ENCODE assay signal across 8 cellular contexts in genomic region chr2:59888015-59888414, GRCh38.
A peak's percentile ranks its signal among the peaks of the same experiment; 100 is the strongest.
DNase-seq lines count a peak whose midpoint lies in the region; ATAC-seq, FAIRE-seq and TF ChIP-seq lines count a peak whose summit lies in the region.

No MANE protein-coding gene starts in this region.

- H3K27me3 Mint-ChIP-seq in type B pancreatic cell: no peaks in the 10 kb centered on the region

- no peaks in the 10 kb centered on the region for H3K79me2 ChIP-seq in GM12878 (ENCODE audit: control insufficient read depth, insufficient read depth, low read length)

- peaks cover 18% of the 10 kb centered on the region for H3K4me1 ChIP-seq in GM12878 (ENCODE audit: control insufficient read depth, insufficient read depth, low read length)
- peaks cover 6% of the 10 kb centered on the region for H3K4me1 ChIP-seq in effector memory CD4-positive, alpha-beta T cell (ENCODE audit: control insufficient read depth, insufficient read depth, low read length, poor library complexity, severe bottlenecking)

- H3K4me3 Mint-ChIP-seq in type B pancreatic cell: no peak overlapping the region

- no peak for TF ChIP-seq EP300 in GM12878 (IDR thresholded peaks at IDR 0.05; ENCODE audit: borderline replicate concordance in 1 of 2, control insufficient read depth in 1 of 2, low read depth in 2 of 2, low read length in 2 of 2)

- H3K9me3 Mint-ChIP-seq in type B pancreatic cell: no peaks in the 10 kb centered on the region

- intact Hi-C loops in GM12878 (cut with micrococcal nuclease; ENCODE audit: unreplicated experiment): loop anchor here (5.0 kb wide), 1 partner anchor 664 kb away; the partner anchor contains the start of gene BCL11A

- H3K36me3 ChIP-seq in KOPT-K1 (ENCODE audit: insufficient read depth, low read length) (no peaks in the 10 kb centered on the region), GM12878 (ENCODE audit: control insufficient read depth in 2 of 2, insufficient read depth in 2 of 2, low read length in 1 of 2) (no peaks in the 10 kb centered on the region)
- no peaks in the 10 kb centered on the region for H3K36me3 ChIP-seq in effector memory CD4-positive, alpha-beta T cell (ENCODE audit: control insufficient read depth, insufficient read depth, low read length)

- no peaks in the 10 kb centered on the region for H4K20me1 ChIP-seq in GM12878 (ENCODE audit: control insufficient read depth, insufficient read depth)

- H3K4me1 Mint-ChIP-seq in type B pancreatic cell (ENCODE audit: unreplicated experiment): peaks cover 22% of the 10 kb centered on the region

- H3K9me3 ChIP-seq in KOPT-K1 (ENCODE audit: insufficient read depth, low read length, poor library complexity, severe bottlenecking): peaks cover 13% of the 10 kb centered on the region
- H3K9me3 ChIP-seq in GM12878 (replicated peaks; ENCODE audit: control insufficient read depth, insufficient read depth, low read length): no peaks in the 10 kb centered on the region; the same call in 2 of the 3 replicates
- no peaks in the 10 kb centered on the region for H3K9me3 ChIP-seq in effector memory CD4-positive, alpha-beta T cell (ENCODE audit: control insufficient read depth, low read length)

- WGBS in GM12878 (ENCODE audit: insufficient coverage, insufficient replicate concordance, low lambda C conversion rate, missing lambda C conversion rate): 0% methylated on average over 3 of the region's 3 CpGs

- POLR2A ChIA-PET in GM12878 (lab: Charles Lee): no interaction called here

- H3K27me3 ChIP-seq in GM12878 (replicated peaks in 1 of 2; ENCODE audit: control insufficient read depth in 2 of 2, insufficient read depth in 2 of 2, low read length in 1 of 2): no peaks in the 10 kb centered on the region
- no peaks in the 10 kb centered on the region for H3K27me3 ChIP-seq in effector memory CD4-positive, alpha-beta T cell (replicated peaks; ENCODE audit: control insufficient read depth, insufficient read depth, low read length, poor library complexity, severe bottlenecking)

- SMC1A ChIA-PET in GM12878 (lab: Charles Lee; ENCODE audit: uncharacterized antibody, unreplicated experiment): interaction anchor here (0.9 to 1.6 kb wide), 4 partner anchors 12 to 67 kb away, joined by 3 to 5 read pairs (median 4); no protein-coding TSS in a partner anchor

- ATAC-seq in GM21528 (IDR thresholded peaks at IDR 0.05; ENCODE audit: low FRiP score, unreplicated experiment) (peak; percentile 85), GM12878 (peak; percentile 94)

- peak; percentile 49 for TF ChIP-seq RAD21 in GM12878 (IDR thresholded peaks at IDR 0.05; ENCODE audit: insufficient read depth, low read depth, low read length)

- no peaks in the 10 kb centered on the region for H3K36me3 Mint-ChIP-seq in type B pancreatic cell

- CTCF ChIA-PET in GM12878 (lab: Yijun Ruan, JAX): no interaction called here

- H2AFZ ChIP-seq in GM12878 (ENCODE audit: control insufficient read depth, low read depth, low read length): no peak overlapping the region

- H3K4me3 ChIP-seq in GM12878: no peak overlapping the region
- H3K4me3 ChIP-seq in effector memory CD4-positive, alpha-beta T cell (ENCODE audit: insufficient read depth, low read depth, low read length, poor library complexity, severe bottlenecking): no peak overlapping the region

- DNase-seq in GM12891 (ENCODE audit: insufficient read length, low spot score) (peak; percentile 46), GM12878 (ENCODE audit: low read depth, low spot score) (peak; percentile 15), foreskin melanocyte (no peak), NCI-H2029 treated with DMSO at 0.1 percent for 48 hours (lab: John Stamatoyannopoulos, UW) (no peak), type B pancreatic cell (ENCODE audit: extremely low spot score, unreplicated experiment) (no peak)
- DNase-seq in effector memory CD4-positive, alpha-beta T cell: no peak

- no peak for TF ChIP-seq POLR2A in GM12891 (IDR thresholded peaks at IDR 0.05; ENCODE audit: low read depth, low read length)
- no peak for TF ChIP-seq POLR2A in GM12878 (IDR thresholded peaks at IDR 0.05; ENCODE audit: low read depth, low read length)

- TF ChIP-seq CTCF in GM12878 (IDR thresholded peaks at IDR 0.05 in 2 of 3, conservative IDR thresholded peaks at IDR 0.05 in 1 of 3; ENCODE audit: control insufficient read depth in 2 of 3, extremely low read depth in 1 of 3, insufficient read depth in 1 of 3, low read depth in 3 of 3, low read length in 3 of 3) (no peak), type B pancreatic cell (conservative IDR thresholded peaks at IDR 0.05) (no peak)

- no peak overlapping the region for H3K9ac ChIP-seq in GM12878 (ENCODE audit: control insufficient read depth, insufficient read depth, low read length)

- H3K27ac ChIP-seq in KOPT-K1 (ENCODE audit: low read depth, low read length, poor library complexity, severe bottlenecking): peak overlapping the region; percentile 99
- no peak overlapping the region for H3K27ac ChIP-seq in GM12878 (ENCODE audit: control insufficient read depth, insufficient read depth)
- H3K27ac ChIP-seq in effector memory CD4-positive, alpha-beta T cell (ENCODE audit: insufficient read depth, low read length, poor library complexity, severe bottlenecking): no peak overlapping the region

- peak overlapping the region; percentile 22 for H3K4me2 ChIP-seq in GM12878 (ENCODE audit: control insufficient read depth, insufficient read depth)

- RAD21 ChIA-PET in GM12878 (lab: Charles Lee; ENCODE audit: unreplicated experiment): no interaction called here

- in situ Hi-C loops in GM12878 (cut with MboI): no loop called here

- no TSS peak for BruUV-seq in GM12878 (replicated peaks; lab: Mats Ljungman, UMichigan)

- FAIRE-seq in GM12891 (lab: Jason Lieb, UNC) (peak; percentile 77), GM12878 (lab: Jason Lieb, UNC) (peak; percentile 27)

- no peak overlapping the region for H3K27ac Mint-ChIP-seq in type B pancreatic cell

TF ChIP-seq in GM12891, 5 proteins besides CTCF, POLR2A, EP300 and RAD21:
- TF ChIP-seq TAF1 (IDR thresholded peaks at IDR 0.05; ENCODE audit: low read depth, low read length) (no peak), POU2F2 (IDR thresholded peaks at IDR 0.05; ENCODE audit: low read depth, low read length) (no peak), SPI1 (IDR thresholded peaks at IDR 0.05; ENCODE audit: low read depth, low read length) (no peak), PAX5 (IDR thresholded peaks at IDR 0.05; ENCODE audit: insufficient read depth, low read length, severe bottlenecking) (no peak), POLR2AphosphoS5 (IDR thresholded peaks at IDR 0.05; ENCODE audit: low read depth, low read length) (no peak)

TF ChIP-seq in GM12878, 131 proteins besides CTCF, POLR2A, EP300 and RAD21 (continues in another document):
- 0 out of 2 replicates have a peak, but pooled peaks have one; percentile 49 for TF ChIP-seq TBL1XR1 (IDR thresholded peaks at IDR 0.05; ENCODE audit: low read depth, low read length)
- TF ChIP-seq PML (IDR thresholded peaks at IDR 0.05; ENCODE audit: low read length): no peak
- peak; percentile 91 for TF ChIP-seq RUNX3 (IDR thresholded peaks at IDR 0.05; ENCODE audit: low read length)
- TF ChIP-seq IRF5 (IDR thresholded peaks at IDR 0.05; ENCODE audit: borderline replicate concordance): no peak
- TF ChIP-seq HSF1 (IDR thresholded peaks at IDR 0.05; ENCODE audit: low read depth, low read length): no peak
- TF ChIP-seq ATF2 (IDR thresholded peaks at IDR 0.05; ENCODE audit: low read length): peak; percentile 67; the same call in 1 of the 2 replicates
- 0 out of 2 replicates have a peak, but pooled peaks have one; percentile 54 for TF ChIP-seq TCF7 (IDR thresholded peaks at IDR 0.05; ENCODE audit: borderline replicate concordance)
- TF ChIP-seq USF2 (IDR thresholded peaks at IDR 0.05; ENCODE audit: borderline replicate concordance, low read depth, low read length): no peak
- TF ChIP-seq MEF2A (IDR thresholded peaks at IDR 0.05; ENCODE audit: insufficient read depth, low read depth, low read length): no peak

Comparison
In these comparisons a context has a peak if more than half of its experiments do, and no peak if none do; other contexts are left out.
1. DNase-seq: peak in GM12891 (single experiment) and GM12878 (single experiment); none in foreskin melanocyte (single experiment), NCI-H2029 treated with DMSO at 0.1 percent for 48 hours (single experiment), type B pancreatic cell (single experiment) and effector memory CD4-positive, alpha-beta T cell (0 of 3).